Comparison of ENCODE assay signal across 2 cellular contexts in the genomic region with DNA sequence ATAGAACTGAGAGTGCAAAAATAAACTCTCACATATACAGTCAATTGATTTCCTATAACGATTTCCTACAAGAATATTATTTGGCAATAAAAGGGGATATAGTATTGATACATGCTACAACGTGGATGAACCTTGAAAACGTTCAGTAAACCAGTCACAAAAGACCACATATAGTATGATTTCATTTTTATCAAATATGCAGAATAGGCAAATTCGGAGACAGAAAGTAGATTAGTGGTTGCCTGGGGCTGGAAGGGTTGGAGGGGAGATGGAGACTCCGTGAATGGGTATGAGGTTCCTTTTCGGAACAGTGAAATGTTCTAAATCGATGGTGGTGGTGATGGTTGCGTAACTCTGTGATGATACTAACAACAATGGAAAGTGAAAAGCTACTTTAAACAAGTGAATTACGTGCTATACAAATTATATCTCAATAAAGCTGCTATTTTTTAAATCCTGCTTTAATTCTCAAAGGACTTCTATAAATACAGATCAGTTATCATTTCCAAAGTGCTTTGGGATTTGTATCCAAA.
A peak's percentile ranks its signal among the peaks of the same experiment; 100 is the strongest.
TF ChIP-seq lines count a peak whose summit lies in the region.

No MANE protein-coding gene starts in this region.

TF ChIP-seq in HepG2, 621 proteins besides CTCF, POLR2A, EP300 and RAD21 (continues in another document):
- TF ChIP-seq, protein P1, sequence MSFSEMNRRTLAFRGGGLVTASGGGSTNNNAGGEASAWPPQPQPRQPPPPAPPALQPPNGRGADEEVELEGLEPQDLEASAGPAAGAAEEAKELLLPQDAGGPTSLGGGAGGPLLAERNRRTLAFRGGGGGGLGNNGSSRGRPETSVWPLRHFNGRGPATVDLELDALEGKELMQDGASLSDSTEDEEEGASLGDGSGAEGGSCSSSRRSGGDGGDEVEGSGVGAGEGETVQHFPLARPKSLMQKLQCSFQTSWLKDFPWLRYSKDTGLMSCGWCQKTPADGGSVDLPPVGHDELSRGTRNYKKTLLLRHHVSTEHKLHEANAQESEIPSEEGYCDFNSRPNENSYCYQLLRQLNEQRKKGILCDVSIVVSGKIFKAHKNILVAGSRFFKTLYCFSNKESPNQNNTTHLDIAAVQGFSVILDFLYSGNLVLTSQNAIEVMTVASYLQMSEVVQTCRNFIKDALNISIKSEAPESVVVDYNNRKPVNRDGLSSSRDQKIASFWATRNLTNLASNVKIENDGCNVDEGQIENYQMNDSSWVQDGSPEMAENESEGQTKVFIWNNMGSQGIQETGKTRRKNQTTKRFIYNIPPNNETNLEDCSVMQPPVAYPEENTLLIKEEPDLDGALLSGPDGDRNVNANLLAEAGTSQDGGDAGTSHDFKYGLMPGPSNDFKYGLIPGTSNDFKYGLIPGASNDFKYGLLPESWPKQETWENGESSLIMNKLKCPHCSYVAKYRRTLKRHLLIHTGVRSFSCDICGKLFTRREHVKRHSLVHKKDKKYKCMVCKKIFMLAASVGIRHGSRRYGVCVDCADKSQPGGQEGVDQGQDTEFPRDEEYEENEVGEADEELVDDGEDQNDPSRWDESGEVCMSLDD (CRISPR knock-in tag; IDR thresholded peaks at IDR 0.05; ENCODE audit: borderline replicate concordance), result no peak
- TF ChIP-seq ZNF629 (CRISPR knock-in tag; conservative IDR thresholded peaks at IDR 0.05) (no peak), POLR2G (IDR thresholded peaks at IDR 0.05; ENCODE audit: low read depth, low read length) (no peak), MAFF (IDR thresholded peaks at IDR 0.05; ENCODE audit: low read depth, low read length) (peak; percentile 27; the same call in 1 of the 2 replicates), ATF1 (CRISPR knock-in tag; IDR thresholded peaks at IDR 0.05) (no peak), TAF15 (IDR thresholded peaks at IDR 0.05; ENCODE audit: low read depth, low read length, poor library complexity, severe bottlenecking) (no peak), ZNF367 (CRISPR knock-in tag; IDR thresholded peaks at IDR 0.05; ENCODE audit: borderline replicate concordance) (no peak), ZNF513 (CRISPR knock-in tag; conservative IDR thresholded peaks at IDR 0.05) (no peak), ZNF335 (CRISPR knock-in tag; IDR thresholded peaks at IDR 0.05) (no peak), MAFK (conservative IDR thresholded peaks at IDR 0.05 in 1 of 2, IDR thresholded peaks at IDR 0.05 in 1 of 2; ENCODE audit: low read length in 2 of 2) (peak; percentile 54 to 66), KDM6A (CRISPR knock-in tag; IDR thresholded peaks at IDR 0.05; ENCODE audit: low read depth) (no peak), ZNF20 (CRISPR knock-in tag; IDR thresholded peaks at IDR 0.05) (no peak), ZNF264 (CRISPR knock-in tag; IDR thresholded peaks at IDR 0.05) (no peak), ZNF136 (CRISPR knock-in tag; IDR thresholded peaks at IDR 0.05; ENCODE audit: low read depth) (no peak), KAT2B (IDR thresholded peaks at IDR 0.05; ENCODE audit: borderline replicate concordance, low read depth, low read length) (no peak), MLLT10 (CRISPR knock-in tag; IDR thresholded peaks at IDR 0.05) (no peak), ZNF503 (CRISPR knock-in tag; IDR thresholded peaks at IDR 0.05) (no peak), RFXAP (CRISPR knock-in tag; IDR thresholded peaks at IDR 0.05; ENCODE audit: borderline replicate concordance) (no peak)
- TF ChIP-seq, protein P2, sequence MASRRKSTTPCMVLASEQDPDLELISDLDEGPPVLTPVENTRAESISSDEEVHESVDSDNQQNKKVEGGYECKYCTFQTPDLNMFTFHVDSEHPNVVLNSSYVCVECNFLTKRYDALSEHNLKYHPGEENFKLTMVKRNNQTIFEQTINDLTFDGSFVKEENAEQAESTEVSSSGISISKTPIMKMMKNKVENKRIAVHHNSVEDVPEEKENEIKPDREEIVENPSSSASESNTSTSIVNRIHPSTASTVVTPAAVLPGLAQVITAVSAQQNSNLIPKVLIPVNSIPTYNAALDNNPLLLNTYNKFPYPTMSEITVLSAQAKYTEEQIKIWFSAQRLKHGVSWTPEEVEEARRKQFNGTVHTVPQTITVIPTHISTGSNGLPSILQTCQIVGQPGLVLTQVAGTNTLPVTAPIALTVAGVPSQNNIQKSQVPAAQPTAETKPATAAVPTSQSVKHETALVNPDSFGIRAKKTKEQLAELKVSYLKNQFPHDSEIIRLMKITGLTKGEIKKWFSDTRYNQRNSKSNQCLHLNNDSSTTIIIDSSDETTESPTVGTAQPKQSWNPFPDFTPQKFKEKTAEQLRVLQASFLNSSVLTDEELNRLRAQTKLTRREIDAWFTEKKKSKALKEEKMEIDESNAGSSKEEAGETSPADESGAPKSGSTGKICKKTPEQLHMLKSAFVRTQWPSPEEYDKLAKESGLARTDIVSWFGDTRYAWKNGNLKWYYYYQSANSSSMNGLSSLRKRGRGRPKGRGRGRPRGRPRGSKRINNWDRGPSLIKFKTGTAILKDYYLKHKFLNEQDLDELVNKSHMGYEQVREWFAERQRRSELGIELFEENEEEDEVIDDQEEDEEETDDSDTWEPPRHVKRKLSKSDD (CRISPR knock-in tag; IDR thresholded peaks at IDR 0.05; ENCODE audit: low read depth), result no peak
- TF ChIP-seq, protein P3, sequence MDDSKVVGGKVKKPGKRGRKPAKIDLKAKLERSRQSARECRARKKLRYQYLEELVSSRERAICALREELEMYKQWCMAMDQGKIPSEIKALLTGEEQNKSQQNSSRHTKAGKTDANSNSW (CRISPR knock-in tag; IDR thresholded peaks at IDR 0.05; ENCODE audit: borderline replicate concordance), result no peak

TF ChIP-seq in IMR-90, 13 proteins besides CTCF, POLR2A, EP300 and RAD21:
- TF ChIP-seq ELK1 (IDR thresholded peaks at IDR 0.05; ENCODE audit: borderline replicate concordance, low read depth, low read length) (no peak), MAZ (IDR thresholded peaks at IDR 0.05; ENCODE audit: borderline replicate concordance, low read depth, low read length) (no peak), RCOR1 (IDR thresholded peaks at IDR 0.05; ENCODE audit: insufficient replicate concordance, low read length) (no peak), MXI1 (IDR thresholded peaks at IDR 0.05; ENCODE audit: borderline replicate concordance, low read depth, low read length) (no peak), CEBPB (IDR thresholded peaks at IDR 0.05; ENCODE audit: low read depth, low read length) (peak; percentile 84), BHLHE40 (IDR thresholded peaks at IDR 0.05; ENCODE audit: low read depth, low read length) (no peak), FOS (IDR thresholded peaks at IDR 0.05; ENCODE audit: low read depth, low read length) (no peak), CHD1 (IDR thresholded peaks at IDR 0.05; ENCODE audit: low read depth, low read length) (no peak), RFX5 (IDR thresholded peaks at IDR 0.05; ENCODE audit: low read depth, low read length) (no peak), MAFK (IDR thresholded peaks at IDR 0.05; ENCODE audit: low read depth, low read length) (peak; percentile 59)
TF ChIP-seq in IMR-90: peak in this region for 2.
